ENCODE assay signal across 11 cellular contexts in genomic region chr18:63907649-63908048, GRCh38. TPM values are rescaled to one million over a fixed set of nuclear protein-coding genes. Genes with fewer than 3 reads are reported as not detected.
A peak's percentile ranks its signal among the peaks of the same experiment; 100 is the strongest.
DNase-seq lines count a peak whose midpoint lies in the region; ATAC-seq and TF ChIP-seq lines count a peak whose summit lies in the region.
"Had no signal": no experiment of that assay in that cellular context is flagged by ENCODE, and none has a peak within 500 bp of the region (broad histone marks: within the 10 kb centered on the region; RNA-seq: fewer than 3 reads in every experiment).

Gene SERPINB10 (plus strand): TSS chr18:63907958. CDS start chr18:63915511, 7,553 bp downstream.

- DNase-seq in GM13977 (ENCODE audit: low spot score) = peak; percentile 36
- DNase-seq in NOMO-1 (lab: John Stamatoyannopoulos, UW; ENCODE audit: unreplicated experiment in 2 of 2) = peak; percentile 85
- no peak for DNase-seq in LoVo (ENCODE audit: low spot score)
- no peak for DNase-seq in G401 (ENCODE audit: low spot score)
- no peak for DNase-seq in NCI-H1048 (lab: John Stamatoyannopoulos, UW)
- DNase-seq in AG08396 (ENCODE audit: low spot score) = no peak
- DNase-seq: mammary epithelial cell, NCI-H1694 had no signal

- no peak for TF ChIP-seq CTCF in GM13977 (IDR thresholded peaks at IDR 0.05; ENCODE audit: extremely low read depth, insufficient read depth, missing control alignments)

- in situ Hi-C loops in GM13977 (cut with MboI; ENCODE audit: low pct_unique_long_range_greater_than_20kb, low sequenced_read_pairs, unreplicated experiment) = no loop called here
- in situ Hi-C loops in G401 (cut with HindIII; ENCODE audit: low sequenced_read_pairs) = no loop called here

- ATAC-seq in GM21360 (IDR thresholded peaks at IDR 0.05; ENCODE audit: unreplicated experiment) (peak; percentile 64), HG03025 (IDR thresholded peaks at IDR 0.05; ENCODE audit: low FRiP score, unreplicated experiment) (peak; percentile 88)

RNA-seq across cellular contexts. Expression of gene SERPINB10, which starts in this region (rescaled TPM):
- not detected in 2 replicates for total RNA-seq in G401 (2014; rRNA removed; shearing (Covaris generic))
- total RNA-seq: mammary epithelial cell, renal cortical epithelial cell had no signal

Comparison
In these comparisons a context has a peak if more than half of its experiments do, and no peak if none do; other contexts are left out.
1. DNase-seq: peak in GM13977 (single experiment) and NOMO-1 (2 of 2); none in LoVo (single experiment), G401 (single experiment), NCI-H1048 (single experiment) and AG08396 (single experiment).